In the genomic region with DNA sequence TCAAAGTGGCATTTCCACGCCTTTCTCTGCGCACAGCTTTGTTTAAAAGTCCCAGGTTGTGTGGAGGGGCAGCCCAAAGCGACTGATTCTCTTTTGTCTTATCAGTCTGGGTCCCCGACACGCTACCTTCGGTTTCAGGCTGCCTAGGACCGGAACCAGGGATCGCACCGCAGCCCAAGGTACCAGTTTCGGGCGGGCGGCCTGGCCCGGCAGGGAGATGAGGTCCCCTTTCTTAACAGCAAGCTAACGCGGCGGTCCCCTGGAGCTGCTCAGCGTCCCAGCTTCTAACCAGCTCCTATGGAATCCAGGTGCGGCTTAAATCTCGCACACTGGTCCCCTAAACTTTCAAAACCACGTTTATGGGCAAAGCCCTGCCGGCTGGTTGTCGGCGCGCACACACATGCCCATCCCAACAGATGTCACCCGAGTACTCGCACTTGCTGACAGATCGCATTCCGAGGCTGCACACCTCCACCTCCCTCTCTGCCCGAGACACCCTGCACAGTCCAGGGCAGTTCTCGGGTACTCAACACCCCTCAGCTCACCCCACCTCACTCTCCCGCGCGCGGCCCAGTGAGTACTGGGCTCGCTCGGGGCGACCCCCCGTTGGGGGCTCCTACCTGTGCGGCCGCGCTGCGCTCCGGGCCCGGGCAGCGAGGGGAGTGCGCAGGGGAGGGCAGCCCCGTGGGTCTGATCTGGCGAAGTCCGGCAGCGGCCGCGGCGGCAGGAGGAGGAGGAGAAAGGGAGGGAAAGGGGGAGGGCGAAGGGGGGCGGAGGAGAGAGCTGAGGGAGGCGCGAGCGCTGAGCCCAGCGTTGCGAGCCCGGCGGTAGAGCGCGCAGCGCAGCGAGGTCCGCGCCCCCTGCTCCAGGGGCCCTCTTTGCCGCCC, we compare ENCODE assay signal across 9 cellular contexts. TPM values are rescaled to one million over a fixed set of nuclear protein-coding genes. Genes with fewer than 3 reads are reported as not detected.
DNase-seq lines count a peak whose midpoint lies in the region; ATAC-seq, FAIRE-seq and TF ChIP-seq lines count a peak whose summit lies in the region.
"Had no signal": no experiment of that assay in that cellular context is flagged by ENCODE, and none has a peak within 500 bp of the region (broad histone marks: within the 10 kb centered on the region; RNA-seq: fewer than 3 reads in every experiment).

A gene with protein sequence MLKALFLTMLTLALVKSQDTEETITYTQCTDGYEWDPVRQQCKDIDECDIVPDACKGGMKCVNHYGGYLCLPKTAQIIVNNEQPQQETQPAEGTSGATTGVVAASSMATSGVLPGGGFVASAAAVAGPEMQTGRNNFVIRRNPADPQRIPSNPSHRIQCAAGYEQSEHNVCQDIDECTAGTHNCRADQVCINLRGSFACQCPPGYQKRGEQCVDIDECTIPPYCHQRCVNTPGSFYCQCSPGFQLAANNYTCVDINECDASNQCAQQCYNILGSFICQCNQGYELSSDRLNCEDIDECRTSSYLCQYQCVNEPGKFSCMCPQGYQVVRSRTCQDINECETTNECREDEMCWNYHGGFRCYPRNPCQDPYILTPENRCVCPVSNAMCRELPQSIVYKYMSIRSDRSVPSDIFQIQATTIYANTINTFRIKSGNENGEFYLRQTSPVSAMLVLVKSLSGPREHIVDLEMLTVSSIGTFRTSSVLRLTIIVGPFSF (minus strand): TSS at position 692 of the 887 bp plus-strand sequence. CDS start 1,342 bp downstream, outside the sequence.

- no peaks in the 10 kb centered on the region for H4K20me1 ChIP-seq in astrocyte (ENCODE audit: insufficient read depth, low read length)

- H3K9me3 Mint-ChIP-seq in astrocyte (ENCODE audit: unreplicated experiment) = no peaks in the 10 kb centered on the region

- H3K4me3 ChIP-seq in astrocyte (ENCODE audit: insufficient read depth, low read depth, low read length) (peak within 1 kb of the TSS; percentile 78), retinal pigment epithelial cell (ENCODE audit: low read length) (peak within 1 kb of the TSS; percentile 90)

- H3K27me3 Mint-ChIP-seq in astrocyte (ENCODE audit: low read depth, unreplicated experiment) = peaks cover 24% of the 10 kb centered on the region

- peaks cover 8% of the 10 kb centered on the region for H3K4me1 ChIP-seq in astrocyte (ENCODE audit: insufficient read depth, low read length)

- no peaks in the 10 kb centered on the region for H3K36me3 Mint-ChIP-seq in astrocyte (ENCODE audit: low read depth, unreplicated experiment)

- no peaks in the 10 kb centered on the region for H3K9me3 ChIP-seq in astrocyte (ENCODE audit: insufficient read depth, low read depth, low read length)

- peak; percentile 44 for ATAC-seq in GM19035 (IDR thresholded peaks at IDR 0.05; ENCODE audit: unreplicated experiment)
- ATAC-seq in GM21825 (IDR thresholded peaks at IDR 0.05; ENCODE audit: unreplicated experiment) = no peak

- peak within 1 kb of the TSS; percentile 87 for H2AFZ ChIP-seq in astrocyte (ENCODE audit: low read depth, low read length)

- H3K36me3 ChIP-seq in astrocyte (ENCODE audit: insufficient read depth, low read length) = no peaks in the 10 kb centered on the region

- FAIRE-seq in astrocyte (lab: Jason Lieb, UNC) = no peak
- FAIRE-seq: colon had no signal

- H3K79me2 ChIP-seq in astrocyte (ENCODE audit: insufficient read depth, low read length) = peaks cover 21% of the 10 kb centered on the region

- H3K27ac Mint-ChIP-seq in astrocyte (ENCODE audit: unreplicated experiment) = peak within 1 kb of the TSS; percentile 63

- DNase-seq in A172 (ENCODE audit: low spot score) (peak; percentile 27), M059J (ENCODE audit: low read depth) (peak; percentile 67), astrocyte (ENCODE audit: low read depth) (peak; percentile 58), hippocampal formation (lab: John Stamatoyannopoulos, UW) (peak; percentile 8 to 51), retinal pigment epithelial cell (ENCODE audit: low read depth) (no peak), cerebellar cortex (ENCODE audit: low spot score) (no peak)

- peak within 1 kb of the TSS; percentile 88 for H3K9ac ChIP-seq in astrocyte (ENCODE audit: low read length)

- H3K4me2 ChIP-seq in astrocyte (ENCODE audit: low read length) = peak within 1 kb of the TSS; percentile 97

- peak within 1 kb of the TSS; percentile 39 for H3K27ac ChIP-seq in astrocyte (ENCODE audit: low read depth, low read length)

- H3K4me1 Mint-ChIP-seq in astrocyte (ENCODE audit: low read depth, unreplicated experiment) = peaks cover 3% of the 10 kb centered on the region

- H3K4me3 Mint-ChIP-seq in astrocyte (ENCODE audit: unreplicated experiment) = peak within 1 kb of the TSS; percentile 94

- peaks cover 10% of the 10 kb centered on the region for H3K27me3 ChIP-seq in astrocyte (ENCODE audit: insufficient read depth, low read length)

- no peak for TF ChIP-seq CTCF in astrocyte (IDR thresholded peaks at IDR 0.05; ENCODE audit: insufficient read depth, low read depth, low read length)
- no peak for TF ChIP-seq CTCF in retinal pigment epithelial cell (conservative IDR thresholded peaks at IDR 0.05; ENCODE audit: low read depth, low read length)

RNA-seq across cellular contexts. Expression of the gene that starts here (rescaled TPM):
- total RNA-seq in A172 (2014; rRNA removed; shearing (Covaris generic)) = 9.8 and 12.3 TPM in 2 replicates
- 91.3 and 128 TPM in 2 replicates for total RNA-seq in M059J (2014; rRNA removed; shearing (Covaris generic))
- total RNA-seq in astrocyte = 146 and 155 TPM in 2 replicates

Comparison
In these comparisons a context has a peak if more than half of its experiments do, and no peak if none do; other contexts are left out.
1. DNase-seq: peak in A172 (single experiment), M059J (single experiment), astrocyte (single experiment) and hippocampal formation (2 of 2); none in retinal pigment epithelial cell (single experiment) and cerebellar cortex (single experiment).